In the genomic region with DNA sequence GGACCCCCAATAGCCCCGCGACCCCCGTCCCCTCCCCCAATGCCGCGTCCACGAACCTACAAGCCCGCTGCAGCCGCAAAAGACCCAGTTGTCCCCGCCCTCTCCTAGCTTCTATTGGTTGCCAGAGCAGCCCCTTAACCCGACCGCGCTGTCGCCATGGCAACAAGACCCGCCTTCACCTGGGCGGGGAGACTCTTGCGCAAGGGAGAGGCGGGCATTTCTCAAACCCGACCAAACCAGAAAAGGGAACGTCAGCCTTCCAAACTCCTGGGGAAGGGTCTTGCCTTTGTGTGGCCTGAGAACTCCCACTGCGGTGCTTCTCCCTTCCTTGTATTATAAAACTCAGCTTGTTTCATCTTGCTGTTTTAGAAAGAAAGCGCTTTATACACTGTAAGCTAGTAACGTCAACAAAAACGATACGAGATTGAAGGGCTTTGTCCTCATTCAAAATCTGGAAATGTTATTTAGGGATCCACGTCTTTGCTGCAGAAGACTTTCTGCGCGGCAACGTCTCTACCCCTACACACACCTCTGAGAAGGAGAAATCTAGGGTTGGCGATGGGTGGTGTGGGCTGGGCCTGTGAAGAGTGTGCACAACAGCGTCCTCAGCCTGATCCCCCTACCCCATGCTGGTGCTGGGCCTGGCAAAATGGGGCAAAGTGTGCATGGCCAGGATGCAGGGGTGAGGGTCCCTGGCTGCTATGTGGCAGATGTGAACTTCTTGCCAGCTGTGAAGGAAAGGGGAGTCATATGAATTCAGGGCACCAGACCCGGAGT, we compare ENCODE assay signal across 8 cellular contexts. TPM values are rescaled to one million over a fixed set of nuclear protein-coding genes. Genes with fewer than 3 reads are reported as not detected.
DNase-seq lines count a peak whose midpoint lies in the region; ATAC-seq and TF ChIP-seq lines count a peak whose summit lies in the region.

TSS of gene TMEM9 (minus strand) at position 86 of the 777 bp plus-strand sequence. CDS start 551 bp downstream, outside the sequence.

- peak; percentile 92 for ATAC-seq in foreskin keratinocyte

- H3K4me1 ChIP-seq in ES-I3 (ENCODE audit: insufficient read depth, low read length) = peaks cover 8% of the 10 kb centered on the region
- no peaks in the 10 kb centered on the region for H3K4me1 ChIP-seq in foreskin keratinocyte
- H3K4me1 ChIP-seq in neural progenitor cell = peaks cover 9% of the 10 kb centered on the region
- peaks cover 11% of the 10 kb centered on the region for H3K4me1 ChIP-seq in stomach smooth muscle (ENCODE audit: control insufficient read depth, insufficient read depth, low read length)

- peak within 1 kb of the TSS; percentile 94 for H3K4me2 ChIP-seq in neural progenitor cell

- peaks cover 23% of the 10 kb centered on the region for H3K36me3 ChIP-seq in ES-I3 (ENCODE audit: insufficient read depth, low read length)
- H3K36me3 ChIP-seq in neural progenitor cell = peaks cover 3% of the 10 kb centered on the region
- peaks cover 14% of the 10 kb centered on the region in 2 donors for H3K36me3 ChIP-seq in stomach smooth muscle (ENCODE audit: control insufficient read depth in 2 of 2, insufficient read depth in 2 of 2, low read length in 2 of 2)

- H3K36me3 Mint-ChIP-seq in HFFc6 (ENCODE audit: low read depth) (0 out of 2 replicates have a peak, but pooled peaks cover 6% of the 10 kb centered on the region), neural progenitor cell (peaks cover 12% of the 10 kb centered on the region)

- H3K27ac Mint-ChIP-seq in HFFc6 = peak within 1 kb of the TSS; percentile 80
- peak within 1 kb of the TSS; percentile 95 for H3K27ac Mint-ChIP-seq in neural progenitor cell

- H3K27me3 Mint-ChIP-seq in HFFc6 (ENCODE audit: insufficient read depth) = peaks cover 21% of the 10 kb centered on the region
- H3K27me3 Mint-ChIP-seq in neural progenitor cell (ENCODE audit: insufficient read depth, low read depth) = peaks cover 4% of the 10 kb centered on the region

- TF ChIP-seq CTCF in HFFc6 (IDR thresholded peaks at IDR 0.05) (no peak), foreskin keratinocyte (conservative IDR thresholded peaks at IDR 0.05) (no peak), neural progenitor cell (IDR thresholded peaks at IDR 0.05) (no peak)

- H3K4me3 Mint-ChIP-seq in HFFc6 (peak within 1 kb of the TSS; percentile 89), neural progenitor cell (peak within 1 kb of the TSS; percentile 97)

- peaks cover 32% of the 10 kb centered on the region for H3K79me2 ChIP-seq in neural progenitor cell (ENCODE audit: low read depth)

- H3K9me3 ChIP-seq in ES-I3 (ENCODE audit: control insufficient read depth, insufficient read depth, low read length) (no peaks in the 10 kb centered on the region), neural progenitor cell (ENCODE audit: low read depth) (no peaks in the 10 kb centered on the region), stomach smooth muscle (ENCODE audit: control insufficient read depth in 2 of 2, low read length in 2 of 2) (no peaks in the 10 kb centered on the region)

- no peaks in the 10 kb centered on the region for H3F3A ChIP-seq in neural progenitor cell (ENCODE audit: low read depth)

- H3K27ac ChIP-seq in foreskin keratinocyte (no peak within 1 kb of the TSS), neural progenitor cell (no peak within 1 kb of the TSS), stomach smooth muscle (ENCODE audit: low read length) (peak within 1 kb of the TSS; percentile 31)

- H2AFZ ChIP-seq in neural progenitor cell (replicated peaks) = peak within 1 kb of the TSS; percentile 93

- peak within 1 kb of the TSS; percentile 81 for H3K4me3 ChIP-seq in neural progenitor cell
- H3K4me3 ChIP-seq in stomach smooth muscle (ENCODE audit: low read length in 2 of 2) = peak within 1 kb of the TSS; percentile 87 to 93

- H4K20me1 ChIP-seq in neural progenitor cell (ENCODE audit: low read depth) = peaks cover 30% of the 10 kb centered on the region

- H3K27me3 ChIP-seq in foreskin keratinocyte (peaks cover 28% of the 10 kb centered on the region), neural progenitor cell (no peaks in the 10 kb centered on the region), stomach smooth muscle (ENCODE audit: control insufficient read depth in 1 of 2, insufficient read depth in 2 of 2, low read length in 2 of 2) (peaks cover 0 to 2% of the 10 kb centered on the region in 2 donors)

- H3K4me1 Mint-ChIP-seq in HFFc6 (ENCODE audit: low read depth) (peaks cover 12% of the 10 kb centered on the region), neural progenitor cell (peaks cover 19% of the 10 kb centered on the region)

- in situ Hi-C loops in SK-MEL-5 (cut with HindIII; ENCODE audit: low pct_unique_long_range_greater_than_20kb, low sequenced_read_pairs) = no loop called here

- DNase-seq in HFFc6 (peak; percentile 91), NAMALWA (ENCODE audit: low spot score) (peak; percentile 97), SK-MEL-5 (ENCODE audit: low read depth, low spot score) (peak; percentile 94), foreskin keratinocyte (peak; percentile 54 to 83), neural progenitor cell (ENCODE audit: low spot score) (peak; percentile 98)
- DNase-seq in activated naive CD4-positive, alpha-beta T cell (lab: John Stamatoyannopoulos, UW) = peak; percentile 98 to 99 (median 98)

- no peaks in the 10 kb centered on the region for H3K9me3 Mint-ChIP-seq in HFFc6
- no peaks in the 10 kb centered on the region for H3K9me3 Mint-ChIP-seq in neural progenitor cell

- H3K9ac ChIP-seq in ES-I3 (ENCODE audit: low read depth, low read length) = peak within 1 kb of the TSS; percentile 93
- peak within 1 kb of the TSS; percentile 57 for H3K9ac ChIP-seq in neural progenitor cell
- peak within 1 kb of the TSS; percentile 67 to 80 for H3K9ac ChIP-seq in stomach smooth muscle (ENCODE audit: low read length in 2 of 2)

RNA-seq across cellular contexts. Expression of gene TMEM9, which starts in this region (rescaled TPM):
- 10 to 100 TPM; 60.3 to 72.7 (median 64.9) TPM for total RNA-seq in HFFc6 (2021; fragmentation: NEBNext Ultra II Directional; extraction: Animal tissue kit (Norgen Biotek cat#: 25700))
- 126 and 132 TPM in 2 replicates for total RNA-seq in SK-MEL-5 (2014; rRNA removed; shearing (Covaris generic))
- 135 and 150 TPM in 2 replicates for polyA plus RNA-seq in SK-MEL-5 (2015; cell fraction: cytosol; rRNA removed)
- polyA plus RNA-seq in SK-MEL-5 (2015; cell fraction: nucleus; rRNA removed) = 63.9 and 75.5 TPM in 2 replicates
- 35.2 and 48.1 TPM in 2 replicates for total RNA-seq in foreskin keratinocyte
- 52.1 and 71.2 TPM in 2 replicates for polyA plus RNA-seq in foreskin keratinocyte
- total RNA-seq in neural progenitor cell (ENCODE audit: low replicate concordance) = 109 and 187 TPM in 2 replicates
